In the genomic region with DNA sequence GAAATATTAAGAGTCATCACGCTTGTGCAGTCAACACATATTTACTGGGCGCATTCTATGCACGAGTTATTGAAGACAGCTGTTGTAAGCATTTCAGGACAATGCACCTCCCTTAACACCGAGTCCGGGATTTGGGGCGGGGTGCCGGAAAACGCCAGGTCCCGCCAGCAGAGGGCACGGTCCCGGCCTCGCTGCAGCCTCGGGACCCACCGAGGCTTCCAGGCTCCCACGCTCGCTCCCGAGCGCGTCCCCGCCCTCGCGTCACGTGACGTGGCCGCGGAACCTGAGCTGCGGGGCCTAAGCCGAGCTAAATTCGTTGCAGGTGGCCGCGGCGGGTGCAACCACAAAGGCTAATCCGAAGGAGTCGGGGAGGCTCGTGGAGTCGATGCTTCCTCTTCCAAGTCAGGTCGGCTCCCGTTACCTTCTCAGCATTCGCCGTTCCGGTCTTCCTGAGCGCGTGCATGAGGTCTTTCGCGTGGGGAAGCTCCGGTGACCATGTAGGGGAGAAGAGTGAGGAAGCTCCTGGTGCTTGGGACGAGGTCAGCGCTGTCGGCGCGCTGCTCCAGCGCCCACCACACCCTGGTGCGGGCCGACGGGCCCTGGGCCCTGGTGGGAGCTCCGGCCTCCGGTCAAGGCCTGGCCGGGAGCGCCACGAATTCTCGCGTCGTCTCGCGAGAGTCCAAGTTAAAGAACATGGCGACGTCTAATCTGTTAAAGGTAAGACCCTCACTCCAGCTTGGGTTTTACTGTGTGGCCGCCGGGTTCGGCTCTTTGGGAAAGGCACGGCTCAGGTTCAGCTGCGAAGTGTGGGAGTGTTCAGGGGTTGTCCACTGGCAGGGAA, we compare ENCODE assay signal across 8 cellular contexts. TPM values are rescaled to one million over a fixed set of nuclear protein-coding genes. Genes with fewer than 3 reads are reported as not detected.
DNase-seq lines count a peak whose midpoint lies in the region; ATAC-seq and TF ChIP-seq lines count a peak whose summit lies in the region.

Gene CUL5 (plus strand): TSS at position 243 of the 841 bp plus-strand sequence. CDS start 451 bp downstream, at position 694.

- H3K9ac ChIP-seq in HUES48 (ENCODE audit: low read depth, low read length) (peak within 1 kb of the TSS; percentile 100), NT2/D1 (ENCODE audit: insufficient read length, low read depth) (peak within 1 kb of the TSS; percentile 99)

- peak within 1 kb of the TSS; percentile 96 for H3K27ac Mint-ChIP-seq in endothelial cell (ENCODE audit: unreplicated experiment)

- peaks cover 3% of the 10 kb centered on the region for H3K36me3 Mint-ChIP-seq in endothelial cell (ENCODE audit: low read depth, unreplicated experiment)

- H3K27me3 ChIP-seq in HUES48 (ENCODE audit: control insufficient read depth, insufficient read depth, low read length) (no peaks in the 10 kb centered on the region), NT2/D1 (ENCODE audit: insufficient read depth, insufficient read length) (no peaks in the 10 kb centered on the region)

- peaks cover 2% of the 10 kb centered on the region for H3K27me3 Mint-ChIP-seq in endothelial cell (ENCODE audit: unreplicated experiment)

- no peaks in the 10 kb centered on the region for H3K36me3 ChIP-seq in HUES48 (ENCODE audit: control insufficient read depth, insufficient read depth, low read length)
- no peaks in the 10 kb centered on the region for H3K36me3 ChIP-seq in NT2/D1 (ENCODE audit: insufficient read depth, insufficient read length, low read length)

- DNase-seq in DMS 273 (lab: John Stamatoyannopoulos, UW; ENCODE audit: unreplicated experiment) (peak; percentile 95), NT2/D1 (ENCODE audit: low read depth, low spot score) (peak; percentile 83), endothelial cell (ENCODE audit: low spot score) (peak; percentile 95), middle frontal gyrus (ENCODE audit: extremely low spot score, low spot score) (peak; percentile 78)
- peak; percentile 92 for DNase-seq in activated CD8-positive, alpha-beta memory T cell treated with anti-CD3 and anti-CD28 coated beads, Interleukin-2, amount 50 U/mL, for 4 hours
- DNase-seq in stimulated activated CD8-positive, alpha-beta memory T cell treated with anti-CD3 and anti-CD28 coated beads, Interleukin-2, amount 100 ng/mL, for 48 hours (ENCODE audit: low read depth in 2 of 2), result peak; percentile 83 to 85

- peak within 1 kb of the TSS; percentile 99 for H3K4me3 ChIP-seq in HUES48 (ENCODE audit: low read depth, low read length)
- H3K4me3 ChIP-seq in NT2/D1 (ENCODE audit: insufficient read length, low read depth), result peak within 1 kb of the TSS; percentile 98

- H3K4me1 ChIP-seq in HUES48 (ENCODE audit: control insufficient read depth, insufficient read depth, low read length), result peaks cover 12% of the 10 kb centered on the region
- no peaks in the 10 kb centered on the region for H3K4me1 ChIP-seq in NT2/D1 (ENCODE audit: insufficient read depth, insufficient read length)

- peak within 1 kb of the TSS; percentile 99 for H3K4me3 Mint-ChIP-seq in endothelial cell (ENCODE audit: unreplicated experiment)

- ATAC-seq in GM21390 (IDR thresholded peaks at IDR 0.05; ENCODE audit: unreplicated experiment), result peak; percentile 88

- H3K9me3 Mint-ChIP-seq in endothelial cell (ENCODE audit: unreplicated experiment), result no peaks in the 10 kb centered on the region

- H3K9me3 ChIP-seq in HUES48 (ENCODE audit: control insufficient read depth, insufficient read depth, low read length) (no peaks in the 10 kb centered on the region), NT2/D1 (ENCODE audit: insufficient read depth, low read length) (no peaks in the 10 kb centered on the region)

- peaks cover 15% of the 10 kb centered on the region for H3K4me1 Mint-ChIP-seq in endothelial cell (ENCODE audit: unreplicated experiment)

- peak within 1 kb of the TSS; percentile 95 for H3K27ac ChIP-seq in HUES48 (ENCODE audit: low read depth, low read length)

- TF ChIP-seq CTCF in endothelial cell (IDR thresholded peaks at IDR 0.05; ENCODE audit: unreplicated experiment), result peak; percentile 79

RNA-seq across cellular contexts. Expression of gene CUL5, which starts in this region (rescaled TPM):
- total RNA-seq in endothelial cell (ENCODE audit: unreplicated experiment), result 38.9 TPM

Comparison
In these comparisons a context has a peak if more than half of its experiments do, and no peak if none do; other contexts are left out.
1. Peak in every context shown above with its lines: DNase-seq, ATAC-seq, H3K4me3 ChIP-seq and H3K27ac ChIP-seq.